ENCODE assay signal across 1 cellular context in genomic region chr7:4072161-4072925, GRCh38.
TF ChIP-seq lines count a peak whose summit lies in the region.

No MANE protein-coding gene starts in this region.

TF ChIP-seq in SK-N-SH treated with all-trans-retinoic acid at 6 μM for 48 hours, 23 proteins besides CTCF, POLR2A, EP300 and RAD21 (continued from another document):
- TF ChIP-seq CREB5 (CRISPR knock-in tag; IDR thresholded peaks at IDR 0.05; ENCODE audit: low read depth): no peak
- TF ChIP-seq ZC3H10 (CRISPR knock-in tag; IDR thresholded peaks at IDR 0.05): no peak
- TF ChIP-seq ZFP30 (CRISPR knock-in tag; IDR thresholded peaks at IDR 0.05): no peak
